ENCODE assay signal across 11 cellular contexts in genomic region chr16:80899804-80900592, GRCh38.
DNase-seq lines count a peak whose midpoint lies in the region; ATAC-seq, FAIRE-seq and TF ChIP-seq lines count a peak whose summit lies in the region.
"Had no signal": no experiment of that assay in that cellular context is flagged by ENCODE, and none has a peak within 500 bp of the region (broad histone marks: within the 10 kb centered on the region; RNA-seq: fewer than 3 reads in every experiment).

No MANE protein-coding gene starts in this region.

- no peaks in the 10 kb centered on the region for H3K9me3 ChIP-seq in pancreas
- H3K9me3 ChIP-seq in neural progenitor cell (ENCODE audit: low read depth): no peaks in the 10 kb centered on the region

- WGBS in pancreas, 2 donors: 25 to 30% methylated on average over 11 of the region's 11 CpGs

- no peaks in the 10 kb centered on the region for H3K36me3 Mint-ChIP-seq in neural progenitor cell

- H3K4me3 Mint-ChIP-seq in neural progenitor cell: no peak overlapping the region

- H3K4me1 ChIP-seq in pancreas (peaks cover 0 to 5% (median 3%) of the 10 kb centered on the region in 3 donors), neural progenitor cell (no peaks in the 10 kb centered on the region)

- H3K36me3 ChIP-seq in pancreas (no peaks in the 10 kb centered on the region), neural progenitor cell (no peaks in the 10 kb centered on the region)

- in situ Hi-C loops in SK-MEL-5 (cut with HindIII; ENCODE audit: low pct_unique_long_range_greater_than_20kb, low sequenced_read_pairs): no loop called here

- peak; percentile 94 to 99 (median 97) for ATAC-seq in pancreas

- no peak overlapping the region for H3K4me2 ChIP-seq in neural progenitor cell

- no peak overlapping the region for H2AFZ ChIP-seq in neural progenitor cell (replicated peaks)

- H3K79me2 ChIP-seq in neural progenitor cell (ENCODE audit: low read depth): no peaks in the 10 kb centered on the region

- H3K27ac ChIP-seq in pancreas (peak overlapping the region in 1 of 4 donors; percentile 20), neural progenitor cell (no peak overlapping the region)
- H3K27ac ChIP-seq: SK-N-MC had no signal

- intact Hi-C loops in pancreas (cut with DNase I): no loop called here

- FAIRE-seq in pancreas (lab: Jason Lieb, UNC): no peak

- no peaks in the 10 kb centered on the region for H4K20me1 ChIP-seq in neural progenitor cell (ENCODE audit: low read depth)

- H3K27me3 Mint-ChIP-seq in neural progenitor cell (ENCODE audit: insufficient read depth, low read depth): peaks cover 6% of the 10 kb centered on the region

- no peaks in the 10 kb centered on the region for H3K4me1 Mint-ChIP-seq in neural progenitor cell

- H3K9ac ChIP-seq in neural progenitor cell: no peak overlapping the region

- TF ChIP-seq CTCF in pancreas (IDR thresholded peaks at IDR 0.05) (no peak), neural progenitor cell (IDR thresholded peaks at IDR 0.05) (no peak)

- H3K9me3 Mint-ChIP-seq in neural progenitor cell: no peaks in the 10 kb centered on the region

- H3K27me3 ChIP-seq in pancreas: no peaks in the 10 kb centered on the region
- H3K27me3 ChIP-seq in neural progenitor cell: no peaks in the 10 kb centered on the region

- no peaks in the 10 kb centered on the region for H3F3A ChIP-seq in neural progenitor cell (ENCODE audit: low read depth)

- H3K4me3 ChIP-seq in pancreas: no peak overlapping the region
- no peak overlapping the region for H3K4me3 ChIP-seq in neural progenitor cell
- H3K4me3 ChIP-seq: SK-N-MC had no signal

- H3K27ac Mint-ChIP-seq in neural progenitor cell: no peak overlapping the region

- DNase-seq in COLO829 (ENCODE audit: low spot score): peak; percentile 32
- DNase-seq in SK-MEL-5 (ENCODE audit: low read depth, low spot score): peak; percentile 43
- DNase-seq in fibroblast of peridontal ligament (ENCODE audit: extremely low read depth): peak; percentile 95
- DNase-seq in pancreas: peak; percentile 86 to 96 (median 88)
- no peak for DNase-seq in stimulated activated CD4-positive, alpha-beta T cell treated with anti-CD3 and anti-CD28 coated beads, Interleukin-4, amount 100 ng/mL, for 4 hours
- DNase-seq in activated naive CD4-positive, alpha-beta T cell (lab: John Stamatoyannopoulos, UW): no peak
- no peak for DNase-seq in neural progenitor cell (ENCODE audit: low spot score)
- no peak for DNase-seq in iPS-NIHi11 (ENCODE audit: low spot score)
- DNase-seq: DMS79 treated with DMSO at 0.1 percent for 48 hours; stimulated activated CD4-positive, alpha-beta T cell treated with anti-CD3 and anti-CD28 coated beads, Interleukin-2, amount 100 ng/mL, for 24 hours had no signal

Comparison
In these comparisons a context has a peak if more than half of its experiments do, and no peak if none do; other contexts are left out.
1. DNase-seq: peak in COLO829 (single experiment), SK-MEL-5 (single experiment), fibroblast of peridontal ligament (single experiment) and pancreas (6 of 6); none in stimulated activated CD4-positive, alpha-beta T cell treated with anti-CD3 and anti-CD28 coated beads, Interleukin-4, amount 100 ng/mL, for 4 hours (0 of 2), activated naive CD4-positive, alpha-beta T cell (0 of 4), neural progenitor cell (single experiment) and iPS-NIHi11 (single experiment).